1 cellular context compared by ENCODE assay signal in the genomic region with DNA sequence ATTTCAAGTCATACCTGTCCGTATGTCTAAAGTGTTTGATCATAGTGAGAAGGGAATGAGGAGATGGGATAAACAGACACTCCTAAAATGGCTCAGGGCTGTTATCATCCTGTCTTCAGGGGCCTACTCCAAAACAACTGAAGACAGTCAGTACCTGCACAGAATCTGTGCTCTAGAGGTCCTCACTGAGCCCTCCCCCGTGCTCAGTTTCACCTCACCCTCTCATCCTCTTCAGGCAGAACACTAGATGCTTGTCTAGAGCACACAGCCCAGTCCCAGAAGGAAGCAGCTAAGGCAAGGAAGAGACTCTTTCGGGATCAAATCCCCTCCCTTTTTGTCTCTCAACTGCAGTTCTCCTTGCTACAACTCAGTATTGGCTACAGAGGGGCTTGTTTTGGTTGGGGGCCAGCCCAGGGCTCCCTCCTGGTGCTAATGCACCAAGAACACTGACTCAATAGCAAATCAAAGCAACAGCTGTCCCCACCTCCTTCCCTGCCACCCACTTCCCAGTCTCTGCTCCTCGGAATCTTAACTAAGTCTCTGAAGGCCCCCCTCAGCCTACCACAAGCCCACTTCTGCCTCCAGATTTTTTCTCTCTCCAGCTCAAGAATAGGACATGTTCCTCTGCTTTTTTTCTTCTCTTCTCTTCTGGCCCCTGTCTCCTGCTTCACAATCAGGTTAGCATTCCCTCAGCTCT.
TF ChIP-seq lines count a peak whose summit lies in the region.

No MANE protein-coding gene starts in this region.

TF ChIP-seq in H1, 55 proteins besides CTCF, POLR2A, EP300 and RAD21 (continued from another document):
- TF ChIP-seq CBX8 (IDR thresholded peaks at IDR 0.05; ENCODE audit: borderline replicate concordance, low read depth, low read length) (no peak), TAF7 (optimal IDR thresholded peaks at IDR 0.05; ENCODE audit: borderline replicate concordance, low read depth, low read length) (no peak), KDM1A (IDR thresholded peaks at IDR 0.05; ENCODE audit: borderline replicate concordance, low read length) (no peak), CREB1 (IDR thresholded peaks at IDR 0.05) (no peak), NANOG (IDR thresholded peaks at IDR 0.05; ENCODE audit: insufficient read depth, low read depth, low read length, poor library complexity, severe bottlenecking) (no peak), CTBP2 (IDR thresholded peaks at IDR 0.05; ENCODE audit: borderline replicate concordance, insufficient read depth, insufficient read length, low read length) (no peak), CEBPB (IDR thresholded peaks at IDR 0.05; ENCODE audit: low read depth, low read length) (no peak), TAF1 (IDR thresholded peaks at IDR 0.05; ENCODE audit: low read depth, low read length) (no peak), SIRT6 (IDR thresholded peaks at IDR 0.05; ENCODE audit: low read length) (no peak), HDAC2 (IDR thresholded peaks at IDR 0.05; ENCODE audit: borderline replicate concordance in 1 of 2, low read depth in 2 of 2, low read length in 2 of 2) (no peak), EZH2 (IDR thresholded peaks at IDR 0.05; ENCODE audit: low read depth, low read length, severe bottlenecking) (no peak), JUND (IDR thresholded peaks at IDR 0.05; ENCODE audit: low read length) (no peak)
- TF ChIP-seq, protein P1, sequence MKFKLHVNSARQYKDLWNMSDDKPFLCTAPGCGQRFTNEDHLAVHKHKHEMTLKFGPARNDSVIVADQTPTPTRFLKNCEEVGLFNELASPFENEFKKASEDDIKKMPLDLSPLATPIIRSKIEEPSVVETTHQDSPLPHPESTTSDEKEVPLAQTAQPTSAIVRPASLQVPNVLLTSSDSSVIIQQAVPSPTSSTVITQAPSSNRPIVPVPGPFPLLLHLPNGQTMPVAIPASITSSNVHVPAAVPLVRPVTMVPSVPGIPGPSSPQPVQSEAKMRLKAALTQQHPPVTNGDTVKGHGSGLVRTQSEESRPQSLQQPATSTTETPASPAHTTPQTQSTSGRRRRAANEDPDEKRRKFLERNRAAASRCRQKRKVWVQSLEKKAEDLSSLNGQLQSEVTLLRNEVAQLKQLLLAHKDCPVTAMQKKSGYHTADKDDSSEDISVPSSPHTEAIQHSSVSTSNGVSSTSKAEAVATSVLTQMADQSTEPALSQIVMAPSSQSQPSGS (IDR thresholded peaks at IDR 0.05; ENCODE audit: low read length), result no peak
- TF ChIP-seq, protein P2, sequence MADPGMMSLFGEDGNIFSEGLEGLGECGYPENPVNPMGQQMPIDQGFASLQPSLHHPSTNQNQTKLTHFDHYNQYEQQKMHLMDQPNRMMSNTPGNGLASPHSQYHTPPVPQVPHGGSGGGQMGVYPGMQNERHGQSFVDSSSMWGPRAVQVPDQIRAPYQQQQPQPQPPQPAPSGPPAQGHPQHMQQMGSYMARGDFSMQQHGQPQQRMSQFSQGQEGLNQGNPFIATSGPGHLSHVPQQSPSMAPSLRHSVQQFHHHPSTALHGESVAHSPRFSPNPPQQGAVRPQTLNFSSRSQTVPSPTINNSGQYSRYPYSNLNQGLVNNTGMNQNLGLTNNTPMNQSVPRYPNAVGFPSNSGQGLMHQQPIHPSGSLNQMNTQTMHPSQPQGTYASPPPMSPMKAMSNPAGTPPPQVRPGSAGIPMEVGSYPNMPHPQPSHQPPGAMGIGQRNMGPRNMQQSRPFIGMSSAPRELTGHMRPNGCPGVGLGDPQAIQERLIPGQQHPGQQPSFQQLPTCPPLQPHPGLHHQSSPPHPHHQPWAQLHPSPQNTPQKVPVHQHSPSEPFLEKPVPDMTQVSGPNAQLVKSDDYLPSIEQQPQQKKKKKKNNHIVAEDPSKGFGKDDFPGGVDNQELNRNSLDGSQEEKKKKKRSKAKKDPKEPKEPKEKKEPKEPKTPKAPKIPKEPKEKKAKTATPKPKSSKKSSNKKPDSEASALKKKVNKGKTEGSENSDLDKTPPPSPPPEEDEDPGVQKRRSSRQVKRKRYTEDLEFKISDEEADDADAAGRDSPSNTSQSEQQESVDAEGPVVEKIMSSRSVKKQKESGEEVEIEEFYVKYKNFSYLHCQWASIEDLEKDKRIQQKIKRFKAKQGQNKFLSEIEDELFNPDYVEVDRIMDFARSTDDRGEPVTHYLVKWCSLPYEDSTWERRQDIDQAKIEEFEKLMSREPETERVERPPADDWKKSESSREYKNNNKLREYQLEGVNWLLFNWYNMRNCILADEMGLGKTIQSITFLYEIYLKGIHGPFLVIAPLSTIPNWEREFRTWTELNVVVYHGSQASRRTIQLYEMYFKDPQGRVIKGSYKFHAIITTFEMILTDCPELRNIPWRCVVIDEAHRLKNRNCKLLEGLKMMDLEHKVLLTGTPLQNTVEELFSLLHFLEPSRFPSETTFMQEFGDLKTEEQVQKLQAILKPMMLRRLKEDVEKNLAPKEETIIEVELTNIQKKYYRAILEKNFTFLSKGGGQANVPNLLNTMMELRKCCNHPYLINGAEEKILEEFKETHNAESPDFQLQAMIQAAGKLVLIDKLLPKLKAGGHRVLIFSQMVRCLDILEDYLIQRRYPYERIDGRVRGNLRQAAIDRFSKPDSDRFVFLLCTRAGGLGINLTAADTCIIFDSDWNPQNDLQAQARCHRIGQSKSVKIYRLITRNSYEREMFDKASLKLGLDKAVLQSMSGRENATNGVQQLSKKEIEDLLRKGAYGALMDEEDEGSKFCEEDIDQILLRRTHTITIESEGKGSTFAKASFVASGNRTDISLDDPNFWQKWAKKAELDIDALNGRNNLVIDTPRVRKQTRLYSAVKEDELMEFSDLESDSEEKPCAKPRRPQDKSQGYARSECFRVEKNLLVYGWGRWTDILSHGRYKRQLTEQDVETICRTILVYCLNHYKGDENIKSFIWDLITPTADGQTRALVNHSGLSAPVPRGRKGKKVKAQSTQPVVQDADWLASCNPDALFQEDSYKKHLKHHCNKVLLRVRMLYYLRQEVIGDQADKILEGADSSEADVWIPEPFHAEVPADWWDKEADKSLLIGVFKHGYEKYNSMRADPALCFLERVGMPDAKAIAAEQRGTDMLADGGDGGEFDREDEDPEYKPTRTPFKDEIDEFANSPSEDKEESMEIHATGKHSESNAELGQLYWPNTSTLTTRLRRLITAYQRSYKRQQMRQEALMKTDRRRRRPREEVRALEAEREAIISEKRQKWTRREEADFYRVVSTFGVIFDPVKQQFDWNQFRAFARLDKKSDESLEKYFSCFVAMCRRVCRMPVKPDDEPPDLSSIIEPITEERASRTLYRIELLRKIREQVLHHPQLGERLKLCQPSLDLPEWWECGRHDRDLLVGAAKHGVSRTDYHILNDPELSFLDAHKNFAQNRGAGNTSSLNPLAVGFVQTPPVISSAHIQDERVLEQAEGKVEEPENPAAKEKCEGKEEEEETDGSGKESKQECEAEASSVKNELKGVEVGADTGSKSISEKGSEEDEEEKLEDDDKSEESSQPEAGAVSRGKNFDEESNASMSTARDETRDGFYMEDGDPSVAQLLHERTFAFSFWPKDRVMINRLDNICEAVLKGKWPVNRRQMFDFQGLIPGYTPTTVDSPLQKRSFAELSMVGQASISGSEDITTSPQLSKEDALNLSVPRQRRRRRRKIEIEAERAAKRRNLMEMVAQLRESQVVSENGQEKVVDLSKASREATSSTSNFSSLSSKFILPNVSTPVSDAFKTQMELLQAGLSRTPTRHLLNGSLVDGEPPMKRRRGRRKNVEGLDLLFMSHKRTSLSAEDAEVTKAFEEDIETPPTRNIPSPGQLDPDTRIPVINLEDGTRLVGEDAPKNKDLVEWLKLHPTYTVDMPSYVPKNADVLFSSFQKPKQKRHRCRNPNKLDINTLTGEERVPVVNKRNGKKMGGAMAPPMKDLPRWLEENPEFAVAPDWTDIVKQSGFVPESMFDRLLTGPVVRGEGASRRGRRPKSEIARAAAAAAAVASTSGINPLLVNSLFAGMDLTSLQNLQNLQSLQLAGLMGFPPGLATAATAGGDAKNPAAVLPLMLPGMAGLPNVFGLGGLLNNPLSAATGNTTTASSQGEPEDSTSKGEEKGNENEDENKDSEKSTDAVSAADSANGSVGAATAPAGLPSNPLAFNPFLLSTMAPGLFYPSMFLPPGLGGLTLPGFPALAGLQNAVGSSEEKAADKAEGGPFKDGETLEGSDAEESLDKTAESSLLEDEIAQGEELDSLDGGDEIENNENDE (IDR thresholded peaks at IDR 0.05; ENCODE audit: insufficient replicate concordance, low read length), result no peak
